27 cellular contexts compared by ENCODE assay signal in the genomic region with DNA sequence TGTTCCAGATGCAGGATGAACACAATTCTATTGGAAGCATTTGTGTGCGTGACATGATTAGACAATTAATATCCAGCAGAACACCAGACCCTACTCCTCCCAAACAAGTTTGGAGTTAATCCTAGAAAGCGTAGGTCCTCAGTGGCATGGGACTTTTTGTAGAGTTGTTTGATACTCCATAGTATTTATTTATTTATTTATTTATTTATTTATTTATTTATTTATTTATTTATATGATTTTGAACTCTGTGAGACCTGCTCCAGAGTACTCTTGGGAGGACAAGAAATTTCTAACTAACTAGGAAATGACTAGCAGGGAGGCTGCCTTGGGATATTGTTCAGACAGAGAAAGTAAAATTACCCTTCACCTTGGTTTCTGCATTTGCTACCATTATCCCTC.
"Had no signal": no experiment of that assay in that cellular context is flagged by ENCODE, and none has a peak within 500 bp of the region (broad histone marks: within the 10 kb centered on the region; RNA-seq: fewer than 3 reads in every experiment).

No MANE protein-coding gene starts in this region.

- H3K27me3 ChIP-seq: gastrocnemius medialis, neural progenitor cell, suprapubic skin, transverse colon, upper lobe of right lung had no signal

- H3K4me1 Mint-ChIP-seq: naive thymus-derived CD4-positive, alpha-beta T cell; stimulated activated naive CD8-positive, alpha-beta T cell treated with anti-CD3 and anti-CD28 coated beads, Interleukin-15, amount 100 ng/mL, for 72 hours had no signal

- H3K79me2 ChIP-seq: parathyroid adenoma had no signal

- ATAC-seq: gastrocnemius medialis; left lobe of liver; naive thymus-derived CD4-positive, alpha-beta T cell; sciatic nerve; stimulated activated naive CD8-positive, alpha-beta T cell treated with anti-CD3 and anti-CD28 coated beads, Interleukin-15, amount 100 ng/mL, for 72 hours; upper lobe of right lung had no signal

- H3K9me3 ChIP-seq: gastrocnemius medialis, suprapubic skin, transverse colon, upper lobe of right lung, uterus had no signal

- H3K36me3 ChIP-seq: gastrocnemius medialis, neural progenitor cell, suprapubic skin, transverse colon, upper lobe of right lung, uterus had no signal

- H3K9me3 Mint-ChIP-seq: memory B cell; naive thymus-derived CD4-positive, alpha-beta T cell; nephron; neural progenitor cell; stimulated activated naive CD8-positive, alpha-beta T cell treated with anti-CD3 and anti-CD28 coated beads, Interleukin-15, amount 100 ng/mL, for 72 hours had no signal

- H3K27ac Mint-ChIP-seq: memory B cell; naive thymus-derived CD4-positive, alpha-beta T cell; nephron; neural progenitor cell; progenitor cell of endocrine pancreas; stimulated activated naive CD8-positive, alpha-beta T cell treated with anti-CD3 and anti-CD28 coated beads, Interleukin-15, amount 100 ng/mL, for 72 hours had no signal

- H3K4me1 ChIP-seq: gastrocnemius medialis, parathyroid adenoma, suprapubic skin, transverse colon, upper lobe of right lung, uterus had no signal

- H3K4me3 Mint-ChIP-seq: memory B cell; naive thymus-derived CD4-positive, alpha-beta T cell; nephron; neural progenitor cell; stimulated activated naive CD8-positive, alpha-beta T cell treated with anti-CD3 and anti-CD28 coated beads, Interleukin-15, amount 100 ng/mL, for 72 hours had no signal

- H3K27me3 Mint-ChIP-seq: progenitor cell of endocrine pancreas had no signal

- H2AFZ ChIP-seq: neural progenitor cell, parathyroid adenoma had no signal

- H3K27ac ChIP-seq: dorsolateral prefrontal cortex, gastrocnemius medialis, neural progenitor cell, parathyroid adenoma, suprapubic skin, transverse colon, upper lobe of right lung, uterus had no signal

- H3K4me2 ChIP-seq: neural progenitor cell, smooth muscle cell had no signal

- H3K9ac ChIP-seq: neural progenitor cell, parathyroid adenoma had no signal

- H3K4me3 ChIP-seq: dorsolateral prefrontal cortex, gastrocnemius medialis, lung, neural progenitor cell, smooth muscle cell, suprapubic skin, transverse colon, upper lobe of right lung, uterus had no signal

- H3K36me3 Mint-ChIP-seq: memory B cell; naive thymus-derived CD4-positive, alpha-beta T cell; neural progenitor cell had no signal

- DNase-seq: dorsolateral prefrontal cortex; effector CD4-positive, alpha-beta T cell; foreskin fibroblast; gastrocnemius medialis; head of caudate nucleus; kidney; midbrain; naive thymus-derived CD4-positive, alpha-beta T cell; stimulated activated CD4-positive, alpha-beta T cell treated with anti-CD3 and anti-CD28 coated beads, Interleukin-12 subunit alpha, Interleukin-12 subunit beta, amount 100 ng/mL, for 4 hours; stimulated activated CD4-positive, alpha-beta T cell treated with anti-CD3 and anti-CD28 coated beads, Interleukin-1b, Interleukin-23, amount 100 ng/mL, for 48 hours; stimulated activated CD4-positive, alpha-beta T cell treated with anti-CD3 and anti-CD28 coated beads, Interleukin-4, amount 100 ng/mL, for 1 hour; stimulated activated CD8-positive, alpha-beta memory T cell treated with anti-CD3 and anti-CD28 coated beads, Interleukin-4, amount 100 ng/mL, for 48 hours; stimulated activated naive CD4-positive, alpha-beta T cell; stimulated activated naive CD8-positive, alpha-beta T cell treated with anti-CD3 and anti-CD28 coated beads, Interleukin-15, amount 100 ng/mL, for 72 hours; transverse colon; upper lobe of right lung; uterus had no signal
